In the genomic region with DNA sequence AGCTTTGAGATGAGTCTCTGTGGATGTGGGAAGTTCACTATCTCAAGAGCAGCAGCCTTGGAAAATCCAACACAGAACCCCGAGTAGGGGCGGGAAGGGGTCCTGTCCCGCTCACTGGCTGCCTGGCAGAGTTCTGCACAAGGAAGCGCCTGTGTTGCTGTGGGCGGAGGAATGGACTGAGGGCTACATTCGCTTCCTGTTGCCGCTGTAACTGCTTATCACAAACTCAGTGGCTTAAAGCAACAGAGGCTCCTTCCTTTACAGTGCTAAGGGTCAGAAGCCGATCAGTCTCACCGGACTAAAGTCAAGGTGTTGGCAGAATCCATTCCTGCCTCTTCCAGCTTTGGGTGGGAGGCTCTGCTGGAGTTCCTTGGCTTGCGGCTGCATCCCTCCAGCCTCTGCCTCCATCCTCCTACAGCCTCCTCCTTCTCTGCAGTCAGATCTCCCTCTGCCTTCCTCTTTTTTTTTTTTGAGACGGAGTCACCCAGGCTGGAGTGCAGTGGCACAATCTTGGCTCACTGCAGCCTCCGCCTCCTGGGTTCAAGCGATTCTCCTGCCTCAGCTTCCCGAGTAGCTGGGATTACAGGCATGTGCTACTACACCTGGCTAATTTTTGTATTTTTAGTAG, we compare ENCODE assay signal across 8 cellular contexts.
DNase-seq lines count a peak whose midpoint lies in the region; ATAC-seq and TF ChIP-seq lines count a peak whose summit lies in the region.

No MANE protein-coding gene starts in this region.

- no peak overlapping the region for H3K23ac ChIP-seq in neuronal stem cell (ENCODE audit: low read depth, low read length, poor library complexity)

- no peak overlapping the region for H2AFZ ChIP-seq in OCI-LY1 (ENCODE audit: low read length)
- no peak overlapping the region for H2AFZ ChIP-seq in neuronal stem cell (ENCODE audit: low read length)

- DNase-seq in neuronal stem cell (ENCODE audit: low spot score) (no peak), head of caudate nucleus (no peak), A172 (ENCODE audit: low spot score) (no peak), HK-2 (ENCODE audit: unreplicated experiment) (no peak)

- H3K4me3 ChIP-seq in OCI-LY1 (ENCODE audit: low read depth, low read length, poor library complexity, severe bottlenecking) (peak overlapping the region; percentile 42), neuronal stem cell (ENCODE audit: low read length in 2 of 2) (no peak overlapping the region)

- H2BK15ac ChIP-seq in neuronal stem cell (ENCODE audit: low read length) = no peak overlapping the region

- H3K27ac ChIP-seq in OCI-LY1 (ENCODE audit: low read depth, low read length, poor library complexity, severe bottlenecking) (peak overlapping the region; percentile 99), cingulate gyrus (ENCODE audit: low read depth, low read length) (peak overlapping the region; percentile 49), neuronal stem cell (replicated peaks; ENCODE audit: low read length) (no peak overlapping the region)

- H3K4me2 ChIP-seq in OCI-LY1 (ENCODE audit: low read length) (peak overlapping the region; percentile 67), neuronal stem cell (ENCODE audit: insufficient read depth, low read length, poor library complexity, severe bottlenecking) (no peak overlapping the region)

- H4K8ac ChIP-seq in neuronal stem cell (ENCODE audit: low read depth, low read length) = no peak overlapping the region

- no peak overlapping the region for H2BK12ac ChIP-seq in neuronal stem cell (ENCODE audit: low read length)

- peaks cover 96% of the 10 kb centered on the region for H3K4me1 ChIP-seq in OCI-LY1 (ENCODE audit: insufficient read depth, low read length, severe bottlenecking)
- H3K4me1 ChIP-seq in neuronal stem cell (ENCODE audit: control insufficient read depth in 2 of 2, insufficient read depth in 1 of 2, low read depth in 1 of 2, low read length in 2 of 2) = peaks cover 17 to 34% of the 10 kb centered on the region in 2 donors

- no peak overlapping the region for H3K18ac ChIP-seq in neuronal stem cell (ENCODE audit: low read length)

- H4K91ac ChIP-seq in neuronal stem cell (ENCODE audit: low read depth, low read length, poor library complexity) = no peak overlapping the region

- no peak overlapping the region for H3K14ac ChIP-seq in neuronal stem cell (ENCODE audit: low read length)

- H4K20me1 ChIP-seq in OCI-LY1 (ENCODE audit: insufficient read depth, low read length) = no peaks in the 10 kb centered on the region

- H2AK5ac ChIP-seq in neuronal stem cell (ENCODE audit: low read depth, low read length) = peak overlapping the region; percentile 36

- no peaks in the 10 kb centered on the region for H3K27me3 ChIP-seq in OCI-LY1 (ENCODE audit: insufficient read depth, low read length)
- no peaks in the 10 kb centered on the region for H3K27me3 ChIP-seq in neuronal stem cell (ENCODE audit: control insufficient read depth in 3 of 3, insufficient read depth in 3 of 3, low read depth in 1 of 3, low read length in 3 of 3)

- ATAC-seq in GM21360 (IDR thresholded peaks at IDR 0.05; ENCODE audit: unreplicated experiment) = peak; percentile 28
- no peak for ATAC-seq in GM19023 (IDR thresholded peaks at IDR 0.05; ENCODE audit: unreplicated experiment)

- peaks cover 5% of the 10 kb centered on the region for H3K79me1 ChIP-seq in neuronal stem cell (ENCODE audit: low read depth, low read length)

- H3K9me2 ChIP-seq in OCI-LY1 (ENCODE audit: low read depth, low read length) = no peaks in the 10 kb centered on the region

- no peak for TF ChIP-seq CTCF in OCI-LY1 (IDR thresholded peaks at IDR 0.05; ENCODE audit: low read length)

- peaks cover 23% of the 10 kb centered on the region; the same call in 1 of the 2 replicates for H3F3A ChIP-seq in OCI-LY1 (ENCODE audit: insufficient read depth, low read length)

- WGBS in neuronal stem cell (ENCODE audit: extremely low coverage in 2 of 2, insufficient read length in 2 of 2, insufficient replicate concordance in 1 of 2), 2 donors = no CpG with 5 or more reads among the region's 14 CpGs

- H3K9me3 ChIP-seq in OCI-LY1 (ENCODE audit: low read length) = no peaks in the 10 kb centered on the region
- H3K9me3 ChIP-seq in neuronal stem cell (replicated peaks in 1 of 2; ENCODE audit: control insufficient read depth in 2 of 2, insufficient read depth in 1 of 2, low read depth in 1 of 2, low read length in 2 of 2) = no peaks in the 10 kb centered on the region

- H3K9ac ChIP-seq in OCI-LY1 (ENCODE audit: low read length) (peak overlapping the region; percentile 86), neuronal stem cell (ENCODE audit: low read depth, low read length, poor library complexity) (no peak overlapping the region)

- no peak overlapping the region for H2BK120ac ChIP-seq in neuronal stem cell (ENCODE audit: low read depth, low read length)

- no peak overlapping the region for H2BK5ac ChIP-seq in neuronal stem cell (ENCODE audit: low read length)

- H3K79me2 ChIP-seq in OCI-LY1 (ENCODE audit: insufficient read depth, low read length) = peaks cover 19% of the 10 kb centered on the region

- intact Hi-C loops in head of caudate nucleus (cut with DNase I) = no loop called here

- peaks cover 27% of the 10 kb centered on the region for H3K36me3 ChIP-seq in OCI-LY1 (ENCODE audit: insufficient read depth, low read length)
- peaks cover 0 to 12% of the 10 kb centered on the region in 2 donors for H3K36me3 ChIP-seq in neuronal stem cell (replicated peaks in 1 of 2; ENCODE audit: control insufficient read depth in 2 of 2, insufficient read depth in 2 of 2, low read length in 2 of 2)

- H3K4ac ChIP-seq in neuronal stem cell (ENCODE audit: low read length) = no peak overlapping the region
